ENCODE assay signal across 15 cellular contexts in the genomic region with DNA sequence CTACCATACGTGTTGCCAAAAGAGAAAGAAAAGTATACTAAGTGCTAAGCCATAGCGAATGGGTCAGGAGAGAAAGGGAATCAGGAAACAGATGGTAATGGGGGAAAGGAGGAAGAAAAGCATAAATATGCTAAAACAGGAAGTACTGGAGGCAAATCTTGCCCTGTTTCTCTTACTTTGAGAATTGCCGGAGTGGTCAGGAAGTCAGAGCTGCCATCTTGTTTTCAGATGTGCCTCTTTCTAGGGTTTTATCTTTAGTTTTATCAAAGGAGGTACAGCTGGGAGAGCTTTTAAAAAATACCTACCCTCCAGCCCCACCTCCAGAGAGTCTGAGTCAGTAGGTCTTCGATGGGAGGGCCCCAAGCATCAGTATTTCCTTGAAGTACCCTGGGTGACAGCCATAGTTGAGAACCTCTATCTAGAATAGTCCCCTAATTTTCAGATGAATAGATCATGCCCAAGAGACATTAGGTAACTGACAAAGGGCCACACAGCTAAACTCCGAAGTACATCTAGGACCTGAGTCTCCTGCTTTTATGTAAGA.
DNase-seq lines count a peak whose midpoint lies in the region; ATAC-seq and TF ChIP-seq lines count a peak whose summit lies in the region.
"Had no signal": no experiment of that assay in that cellular context is flagged by ENCODE, and none has a peak within 500 bp of the region (broad histone marks: within the 10 kb centered on the region; RNA-seq: fewer than 3 reads in every experiment).

No MANE protein-coding gene starts in this region.

- H3K9me3 Mint-ChIP-seq in activated T-helper 1 cell treated with anti-CD3 and anti-CD28 coated beads, Interleukin-12 subunit alpha, Interleukin-12 subunit beta, Interleukin-2, Interleukin-4 antibody, amounts not matched to agents 30 ng/mL and 10 ng/mL and 1 ng/mL, durations not matched to agents 14 hours and 24 hours and 36 hours, result peaks cover 24% of the 10 kb centered on the region
- H3K9me3 Mint-ChIP-seq in stimulated activated naive CD8-positive, alpha-beta T cell treated with anti-CD3 and anti-CD28 coated beads, Interleukin-15, Interleukin-2, amounts not matched to agents 100 ng/mL and 50 ng/mL, for 24 hours, result peaks cover 7% of the 10 kb centered on the region
- H3K9me3 Mint-ChIP-seq: central memory CD8-positive, alpha-beta T cell; type B pancreatic cell had no signal

- TF ChIP-seq CTCF in NB4 (IDR thresholded peaks at IDR 0.05; ENCODE audit: low read depth, low read length) (no peak), GM10266 (IDR thresholded peaks at IDR 0.05; ENCODE audit: control insufficient read depth, insufficient read depth, low read depth, missing control alignments) (no peak)

- TF ChIP-seq POLR2A in NB4 (IDR thresholded peaks at IDR 0.05; ENCODE audit: extremely low read depth, insufficient read length), result no peak
- no peak for TF ChIP-seq POLR2A in erythroblast (IDR thresholded peaks at IDR 0.05; ENCODE audit: low read length)

- H3K36me3 Mint-ChIP-seq in activated T-helper 1 cell treated with anti-CD3 and anti-CD28 coated beads, Interleukin-12 subunit alpha, Interleukin-12 subunit beta, Interleukin-2, Interleukin-4 antibody, amounts not matched to agents 30 ng/mL and 10 ng/mL and 1 ng/mL, durations not matched to agents 14 hours and 24 hours and 36 hours (ENCODE audit: low read depth), result peaks cover 9% of the 10 kb centered on the region
- peaks cover 11% of the 10 kb centered on the region for H3K36me3 Mint-ChIP-seq in stimulated activated naive CD8-positive, alpha-beta T cell treated with anti-CD3 and anti-CD28 coated beads, Interleukin-15, Interleukin-2, amounts not matched to agents 100 ng/mL and 50 ng/mL, for 24 hours (ENCODE audit: low read depth)

- peaks cover 32% of the 10 kb centered on the region for H3K4me1 Mint-ChIP-seq in activated T-helper 1 cell treated with anti-CD3 and anti-CD28 coated beads, Interleukin-12 subunit alpha, Interleukin-12 subunit beta, Interleukin-2, Interleukin-4 antibody, amounts not matched to agents 30 ng/mL and 10 ng/mL and 1 ng/mL, durations not matched to agents 14 hours and 24 hours and 36 hours (ENCODE audit: low read depth)
- peaks cover 54% of the 10 kb centered on the region for H3K4me1 Mint-ChIP-seq in stimulated activated naive CD8-positive, alpha-beta T cell treated with anti-CD3 and anti-CD28 coated beads, Interleukin-15, Interleukin-2, amounts not matched to agents 100 ng/mL and 50 ng/mL, for 24 hours (ENCODE audit: low read depth)
- H3K4me1 Mint-ChIP-seq: central memory CD8-positive, alpha-beta T cell had no signal

- ATAC-seq in GM18502 (IDR thresholded peaks at IDR 0.05; ENCODE audit: poor library complexity, unreplicated experiment), result no peak
- ATAC-seq: effector memory CD8-positive, alpha-beta T cell; left ventricle myocardium superior had no signal

- H3K27ac Mint-ChIP-seq in activated T-helper 1 cell treated with anti-CD3 and anti-CD28 coated beads, Interleukin-12 subunit alpha, Interleukin-12 subunit beta, Interleukin-2, Interleukin-4 antibody, amounts not matched to agents 30 ng/mL and 10 ng/mL and 1 ng/mL, durations not matched to agents 14 hours and 24 hours and 36 hours, result peak overlapping the region; percentile 76
- H3K27ac Mint-ChIP-seq in stimulated activated naive CD8-positive, alpha-beta T cell treated with anti-CD3 and anti-CD28 coated beads, Interleukin-15, Interleukin-2, amounts not matched to agents 100 ng/mL and 50 ng/mL, for 24 hours, result peak overlapping the region; percentile 89
- H3K27ac Mint-ChIP-seq: effector memory CD8-positive, alpha-beta T cell; type B pancreatic cell had no signal

- no peaks in the 10 kb centered on the region for H3K27me3 Mint-ChIP-seq in activated T-helper 1 cell treated with anti-CD3 and anti-CD28 coated beads, Interleukin-12 subunit alpha, Interleukin-12 subunit beta, Interleukin-2, Interleukin-4 antibody, amounts not matched to agents 30 ng/mL and 10 ng/mL and 1 ng/mL, durations not matched to agents 14 hours and 24 hours and 36 hours (ENCODE audit: insufficient read depth)
- no peaks in the 10 kb centered on the region for H3K27me3 Mint-ChIP-seq in stimulated activated naive CD8-positive, alpha-beta T cell treated with anti-CD3 and anti-CD28 coated beads, Interleukin-15, Interleukin-2, amounts not matched to agents 100 ng/mL and 50 ng/mL, for 24 hours

- intact Hi-C loops in activated T-helper 1 cell treated with anti-CD3 and anti-CD28 coated beads, Interleukin-12 subunit alpha, Interleukin-12 subunit beta, Interleukin-2, Interleukin-4 antibody, amounts not matched to agents 30 ng/mL and 10 ng/mL and 1 ng/mL, durations not matched to agents 14 hours and 24 hours and 36 hours (cut with micrococcal nuclease), result loop anchor here (1.0 to 5.0 kb wide), 5 partner anchors 8 to 815 kb away; no protein-coding TSS in a partner anchor

- peak overlapping the region; percentile 41 for H3K4me3 Mint-ChIP-seq in activated T-helper 1 cell treated with anti-CD3 and anti-CD28 coated beads, Interleukin-12 subunit alpha, Interleukin-12 subunit beta, Interleukin-2, Interleukin-4 antibody, amounts not matched to agents 30 ng/mL and 10 ng/mL and 1 ng/mL, durations not matched to agents 14 hours and 24 hours and 36 hours
- H3K4me3 Mint-ChIP-seq in stimulated activated naive CD8-positive, alpha-beta T cell treated with anti-CD3 and anti-CD28 coated beads, Interleukin-15, Interleukin-2, amounts not matched to agents 100 ng/mL and 50 ng/mL, for 24 hours, result peak overlapping the region; percentile 68
- H3K4me3 Mint-ChIP-seq: central memory CD8-positive, alpha-beta T cell; effector memory CD8-positive, alpha-beta T cell; type B pancreatic cell had no signal

- H3K4me3 ChIP-seq in NB4 (ENCODE audit: low read depth, low read length), result no peak overlapping the region
- H3K4me3 ChIP-seq: adrenal gland had no signal

- DNase-seq in stimulated activated CD4-positive, alpha-beta T cell treated with anti-CD3 and anti-CD28 coated beads, Interleukin-15, amount 100 ng/mL, for 24 hours, result peak; percentile 65
- no peak for DNase-seq in stimulated activated CD4-positive, alpha-beta T cell treated with anti-CD3 and anti-CD28 coated beads, Interleukin-4, amount 100 ng/mL, for 4 hours
- DNase-seq in NB4 (ENCODE audit: low read depth), result peak; percentile 16
- no peak for DNase-seq in activated T-helper 1 cell treated with anti-CD3 and anti-CD28 coated beads, Interleukin-12 subunit alpha, Interleukin-12 subunit beta, Interleukin-2, Interleukin-4 antibody, amounts not matched to agents 30 ng/mL and 10 ng/mL and 1 ng/mL, durations not matched to agents 14 hours and 24 hours and 36 hours (ENCODE audit: low spot score)
- DNase-seq in erythroblast (lab: John Stamatoyannopoulos, UW), result no peak
- no peak for DNase-seq in GM10266 (ENCODE audit: extremely low spot score)
- DNase-seq: adrenal gland; effector memory CD8-positive, alpha-beta T cell; left ventricle myocardium superior; NCI-H187; NCI-H510A had no signal

Comparison
In these comparisons a context has a peak if more than half of its experiments do, and no peak if none do; other contexts are left out.
1. DNase-seq: peak in stimulated activated CD4-positive, alpha-beta T cell treated with anti-CD3 and anti-CD28 coated beads, Interleukin-15, amount 100 ng/mL, for 24 hours (single experiment) and NB4 (single experiment); none in stimulated activated CD4-positive, alpha-beta T cell treated with anti-CD3 and anti-CD28 coated beads, Interleukin-4, amount 100 ng/mL, for 4 hours (0 of 2), activated T-helper 1 cell treated with anti-CD3 and anti-CD28 coated beads, Interleukin-12 subunit alpha, Interleukin-12 subunit beta, Interleukin-2, Interleukin-4 antibody, amounts not matched to agents 30 ng/mL and 10 ng/mL and 1 ng/mL, durations not matched to agents 14 hours and 24 hours and 36 hours (single experiment), erythroblast (0 of 2) and GM10266 (single experiment).